In the genomic region with DNA sequence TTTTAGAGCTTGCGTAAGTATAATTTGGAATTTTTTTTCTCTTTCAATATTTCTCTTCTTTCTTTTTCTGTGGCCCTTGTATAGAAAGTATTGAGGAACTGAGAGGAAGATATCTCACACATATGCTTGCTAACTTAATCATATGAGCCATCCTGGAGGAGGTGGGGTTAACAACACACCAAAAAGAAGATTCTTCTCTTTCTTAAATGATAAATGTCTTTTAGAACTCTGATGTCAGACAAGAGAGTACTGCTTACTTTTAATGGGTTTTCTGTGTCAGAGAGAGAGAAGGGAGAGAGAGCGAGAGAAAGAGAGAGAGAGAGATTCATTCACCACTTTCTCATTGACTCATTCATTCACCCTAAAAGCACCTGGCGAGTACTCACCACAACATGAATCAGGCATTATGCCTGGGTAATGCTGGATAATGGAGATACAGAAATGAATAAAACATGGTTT, we compare ENCODE assay signal across 1 cellular context.
A peak's percentile ranks its signal among the peaks of the same experiment; 100 is the strongest.
TF ChIP-seq lines count a peak whose summit lies in the region.

No MANE protein-coding gene starts in this region.

TF ChIP-seq in GM12878, 131 proteins besides CTCF, POLR2A, EP300 and RAD21 (continued from another document):
- TF ChIP-seq, protein P1, sequence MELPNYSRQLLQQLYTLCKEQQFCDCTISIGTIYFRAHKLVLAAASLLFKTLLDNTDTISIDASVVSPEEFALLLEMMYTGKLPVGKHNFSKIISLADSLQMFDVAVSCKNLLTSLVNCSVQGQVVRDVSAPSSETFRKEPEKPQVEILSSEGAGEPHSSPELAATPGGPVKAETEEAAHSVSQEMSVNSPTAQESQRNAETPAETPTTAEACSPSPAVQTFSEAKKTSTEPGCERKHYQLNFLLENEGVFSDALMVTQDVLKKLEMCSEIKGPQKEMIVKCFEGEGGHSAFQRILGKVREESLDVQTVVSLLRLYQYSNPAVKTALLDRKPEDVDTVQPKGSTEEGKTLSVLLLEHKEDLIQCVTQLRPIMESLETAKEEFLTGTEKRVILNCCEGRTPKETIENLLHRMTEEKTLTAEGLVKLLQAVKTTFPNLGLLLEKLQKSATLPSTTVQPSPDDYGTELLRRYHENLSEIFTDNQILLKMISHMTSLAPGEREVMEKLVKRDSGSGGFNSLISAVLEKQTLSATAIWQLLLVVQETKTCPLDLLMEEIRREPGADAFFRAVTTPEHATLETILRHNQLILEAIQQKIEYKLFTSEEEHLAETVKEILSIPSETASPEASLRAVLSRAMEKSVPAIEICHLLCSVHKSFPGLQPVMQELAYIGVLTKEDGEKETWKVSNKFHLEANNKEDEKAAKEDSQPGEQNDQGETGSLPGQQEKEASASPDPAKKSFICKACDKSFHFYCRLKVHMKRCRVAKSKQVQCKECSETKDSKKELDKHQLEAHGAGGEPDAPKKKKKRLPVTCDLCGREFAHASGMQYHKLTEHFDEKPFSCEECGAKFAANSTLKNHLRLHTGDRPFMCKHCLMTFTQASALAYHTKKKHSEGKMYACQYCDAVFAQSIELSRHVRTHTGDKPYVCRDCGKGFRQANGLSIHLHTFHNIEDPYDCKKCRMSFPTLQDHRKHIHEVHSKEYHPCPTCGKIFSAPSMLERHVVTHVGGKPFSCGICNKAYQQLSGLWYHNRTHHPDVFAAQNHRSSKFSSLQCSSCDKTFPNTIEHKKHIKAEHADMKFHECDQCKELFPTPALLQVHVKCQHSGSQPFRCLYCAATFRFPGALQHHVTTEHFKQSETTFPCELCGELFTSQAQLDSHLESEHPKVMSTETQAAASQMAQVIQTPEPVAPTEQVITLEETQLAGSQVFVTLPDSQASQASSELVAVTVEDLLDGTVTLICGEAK (IDR thresholded peaks at IDR 0.05; ENCODE audit: borderline replicate concordance): no peak
- TF ChIP-seq SUZ12 (IDR thresholded peaks at IDR 0.05; ENCODE audit: unreplicated experiment): no peak
- peak; percentile 98 for TF ChIP-seq IRF4 (IDR thresholded peaks at IDR 0.05; ENCODE audit: low read depth, low read length)
- peak; percentile 73 for TF ChIP-seq MEF2B (IDR thresholded peaks at IDR 0.05; ENCODE audit: partially characterized antibody, poor library complexity, severe bottlenecking)
- no peak for TF ChIP-seq KDM1A (IDR thresholded peaks at IDR 0.05; ENCODE audit: borderline replicate concordance)
- TF ChIP-seq MEF2A (IDR thresholded peaks at IDR 0.05; ENCODE audit: insufficient read depth, low read depth, low read length): peak; percentile 66; the same call in 1 of the 2 replicates
- peak; percentile 82; the same call in 1 of the 2 replicates for TF ChIP-seq MXI1 (IDR thresholded peaks at IDR 0.05; ENCODE audit: low read depth, low read length)
- TF ChIP-seq POLR2AphosphoS2 (IDR thresholded peaks at IDR 0.05; ENCODE audit: low read depth, low read length): no peak
- no peak for TF ChIP-seq USF2 (IDR thresholded peaks at IDR 0.05; ENCODE audit: borderline replicate concordance, low read depth, low read length)
- TF ChIP-seq STAT3 (IDR thresholded peaks at IDR 0.05; ENCODE audit: low read depth, low read length): peak; percentile 83; the same call in 1 of the 2 replicates
- TF ChIP-seq, protein P2, sequence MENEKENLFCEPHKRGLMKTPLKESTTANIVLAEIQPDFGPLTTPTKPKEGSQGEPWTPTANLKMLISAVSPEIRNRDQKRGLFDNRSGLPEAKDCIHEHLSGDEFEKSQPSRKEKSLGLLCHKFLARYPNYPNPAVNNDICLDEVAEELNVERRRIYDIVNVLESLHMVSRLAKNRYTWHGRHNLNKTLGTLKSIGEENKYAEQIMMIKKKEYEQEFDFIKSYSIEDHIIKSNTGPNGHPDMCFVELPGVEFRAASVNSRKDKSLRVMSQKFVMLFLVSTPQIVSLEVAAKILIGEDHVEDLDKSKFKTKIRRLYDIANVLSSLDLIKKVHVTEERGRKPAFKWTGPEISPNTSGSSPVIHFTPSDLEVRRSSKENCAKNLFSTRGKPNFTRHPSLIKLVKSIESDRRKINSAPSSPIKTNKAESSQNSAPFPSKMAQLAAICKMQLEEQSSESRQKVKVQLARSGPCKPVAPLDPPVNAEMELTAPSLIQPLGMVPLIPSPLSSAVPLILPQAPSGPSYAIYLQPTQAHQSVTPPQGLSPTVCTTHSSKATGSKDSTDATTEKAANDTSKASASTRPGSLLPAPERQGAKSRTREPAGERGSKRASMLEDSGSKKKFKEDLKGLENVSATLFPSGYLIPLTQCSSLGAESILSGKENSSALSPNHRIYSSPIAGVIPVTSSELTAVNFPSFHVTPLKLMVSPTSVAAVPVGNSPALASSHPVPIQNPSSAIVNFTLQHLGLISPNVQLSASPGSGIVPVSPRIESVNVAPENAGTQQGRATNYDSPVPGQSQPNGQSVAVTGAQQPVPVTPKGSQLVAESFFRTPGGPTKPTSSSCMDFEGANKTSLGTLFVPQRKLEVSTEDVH (IDR thresholded peaks at IDR 0.05; ENCODE audit: low read depth, partially characterized antibody): no peak
- TF ChIP-seq NFXL1 (IDR thresholded peaks at IDR 0.05; ENCODE audit: borderline replicate concordance): no peak
- TF ChIP-seq CEBPZ (IDR thresholded peaks at IDR 0.05; ENCODE audit: low read depth, low read length): no peak
- no peak for TF ChIP-seq RCOR1 (conservative IDR thresholded peaks at IDR 0.05; ENCODE audit: low read depth, low read length)
- TF ChIP-seq SMARCA5 (IDR thresholded peaks at IDR 0.05): no peak
- peak; percentile 98 for TF ChIP-seq ZBED1 (IDR thresholded peaks at IDR 0.05; ENCODE audit: borderline replicate concordance)
- peak; percentile 75 for TF ChIP-seq RELA (IDR thresholded peaks at IDR 0.05; ENCODE audit: borderline replicate concordance, partially characterized antibody)
- no peak for TF ChIP-seq NR2C2 (IDR thresholded peaks at IDR 0.05; ENCODE audit: borderline replicate concordance, control insufficient read depth, insufficient read length, low read depth)
- no peak for TF ChIP-seq RB1 (IDR thresholded peaks at IDR 0.05; ENCODE audit: borderline replicate concordance)
- no peak; the same call in 1 of the 2 replicates for TF ChIP-seq SMC3 (IDR thresholded peaks at IDR 0.05; ENCODE audit: borderline replicate concordance, low read length)
- TF ChIP-seq CEBPB (IDR thresholded peaks at IDR 0.05; ENCODE audit: borderline replicate concordance in 1 of 2, low read depth in 2 of 2, low read length in 2 of 2): peak in 1 of 2 experiments; percentile 97; a peak in 1 of 4 replicates
- TF ChIP-seq WRNIP1 (IDR thresholded peaks at IDR 0.05; ENCODE audit: borderline replicate concordance, low read depth, low read length): no peak
- TF ChIP-seq SIN3A (IDR thresholded peaks at IDR 0.05; ENCODE audit: low read depth, low read length): no peak
- TF ChIP-seq ZSCAN29 (IDR thresholded peaks at IDR 0.05): no peak; the same call in 1 of the 2 replicates
- TF ChIP-seq CHD1 (IDR thresholded peaks at IDR 0.05; ENCODE audit: low read depth, low read length): no peak
- peak; percentile 75 for TF ChIP-seq GABPA (IDR thresholded peaks at IDR 0.05; ENCODE audit: low read depth)
- TF ChIP-seq CHD2 (IDR thresholded peaks at IDR 0.05; ENCODE audit: borderline replicate concordance, low read depth, low read length): peak; percentile 57; the same call in 1 of the 2 replicates
- peak; percentile 89 for TF ChIP-seq PML (IDR thresholded peaks at IDR 0.05; ENCODE audit: low read length)
- TF ChIP-seq ZNF217 (IDR thresholded peaks at IDR 0.05): peak; percentile 95
- no peak for TF ChIP-seq BRCA1 (IDR thresholded peaks at IDR 0.05; ENCODE audit: low read depth, low read length)
- peak; percentile 99 for TF ChIP-seq TCF3 (IDR thresholded peaks at IDR 0.05; ENCODE audit: borderline replicate concordance, insufficient read depth, low read depth, low read length)
- TF ChIP-seq, protein P3, sequence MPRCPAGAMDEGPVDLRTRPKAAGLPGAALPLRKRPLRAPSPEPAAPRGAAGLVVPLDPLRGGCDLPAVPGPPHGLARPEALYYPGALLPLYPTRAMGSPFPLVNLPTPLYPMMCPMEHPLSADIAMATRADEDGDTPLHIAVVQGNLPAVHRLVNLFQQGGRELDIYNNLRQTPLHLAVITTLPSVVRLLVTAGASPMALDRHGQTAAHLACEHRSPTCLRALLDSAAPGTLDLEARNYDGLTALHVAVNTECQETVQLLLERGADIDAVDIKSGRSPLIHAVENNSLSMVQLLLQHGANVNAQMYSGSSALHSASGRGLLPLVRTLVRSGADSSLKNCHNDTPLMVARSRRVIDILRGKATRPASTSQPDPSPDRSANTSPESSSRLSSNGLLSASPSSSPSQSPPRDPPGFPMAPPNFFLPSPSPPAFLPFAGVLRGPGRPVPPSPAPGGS (IDR thresholded peaks at IDR 0.05; ENCODE audit: borderline replicate concordance, insufficient read depth, low read depth, low read length, poor library complexity, severe bottlenecking): peak; percentile 81
- TF ChIP-seq REST (IDR thresholded peaks at IDR 0.05; ENCODE audit: low read depth, low read length): no peak
- no peak for TF ChIP-seq FOS (IDR thresholded peaks at IDR 0.05; ENCODE audit: borderline replicate concordance, extremely low read depth, insufficient read length)
- TF ChIP-seq EZH2 (IDR thresholded peaks at IDR 0.05; ENCODE audit: borderline replicate concordance, control insufficient read depth, low read depth, low read length): no peak
- TF ChIP-seq STAT1 (conservative IDR thresholded peaks at IDR 0.05): no peak
- TF ChIP-seq NR2F1 (conservative IDR thresholded peaks at IDR 0.05): peak; percentile 78
- TF ChIP-seq YBX1 (IDR thresholded peaks at IDR 0.05): no peak
- TF ChIP-seq ZZZ3 (IDR thresholded peaks at IDR 0.05; ENCODE audit: control insufficient read depth, insufficient read length, low read depth): peak; percentile 84
- TF ChIP-seq SKIL (IDR thresholded peaks at IDR 0.05; ENCODE audit: low read depth, poor library complexity, severe bottlenecking): peak; percentile 95
TF ChIP-seq in GM12878: peak in this region for 63.
